In the genomic region with DNA sequence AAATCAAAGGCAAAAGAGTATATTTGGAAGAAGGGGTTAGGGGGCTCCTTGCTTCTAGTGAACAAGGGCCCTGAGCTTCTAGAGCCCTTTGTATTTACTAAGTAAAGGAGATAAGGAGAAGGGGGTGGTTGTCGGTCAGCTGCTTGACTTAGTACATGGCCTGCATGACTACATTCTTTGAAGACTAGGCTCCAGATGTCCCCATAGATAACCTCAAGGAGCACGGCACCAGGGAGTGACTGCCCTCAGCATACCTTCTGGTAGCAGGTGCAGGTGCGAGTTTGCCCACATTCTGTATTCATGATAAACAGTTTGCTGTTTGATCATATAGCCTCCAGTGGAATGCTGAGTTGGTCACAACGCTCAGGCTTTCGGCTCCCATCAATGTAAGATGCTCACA, we compare ENCODE assay signal across 6 cellular contexts. TPM values are rescaled to one million over a fixed set of nuclear protein-coding genes. Genes with fewer than 3 reads are reported as not detected.
DNase-seq lines count a peak whose midpoint lies in the region; ATAC-seq, FAIRE-seq and TF ChIP-seq lines count a peak whose summit lies in the region.
"Not testable (repeated sequence)": the region's sequence is repeated elsewhere in the genome, so short reads cannot be mapped to it uniquely, and the experiment has no call there.

No MANE protein-coding gene starts in this region.

- peaks cover 30% of the 10 kb centered on the region for H3K4me1 Mint-ChIP-seq in Caco-2 (ENCODE audit: low read depth, unreplicated experiment)

- not testable (repeated sequence) for H3K9ac ChIP-seq in K562 (ENCODE audit: insufficient read depth in 1 of 2, low read depth in 2 of 2, low read length in 2 of 2); trophoblast cell (ENCODE audit: low read length)

- not testable (repeated sequence) for H3K4me3 ChIP-seq in Caco-2 (ENCODE audit: low read depth, low read length); PC-9; K562; lower lobe of right lung; trophoblast cell (ENCODE audit: low read depth, low read length); stomach

- peaks cover 26% of the 10 kb centered on the region for H3K36me3 Mint-ChIP-seq in Caco-2 (ENCODE audit: insufficient read depth, unreplicated experiment)

- peaks cover 12% of the 10 kb centered on the region for H3K9me3 Mint-ChIP-seq in Caco-2 (ENCODE audit: unreplicated experiment)

- H3K79me1 ChIP-seq in trophoblast cell (ENCODE audit: low read length): not testable (repeated sequence)

- not testable (repeated sequence) for H4K8ac ChIP-seq in trophoblast cell (ENCODE audit: low read depth, low read length)

- POLR2A ChIA-PET in Caco-2 (lab: Charles Lee) (interaction anchor here (0.6 to 1.5 kb wide), 5 partner anchors 14 to 217 kb away, joined by 3 to 8 read pairs (median 6); no protein-coding TSS in a partner anchor), PC-9 (lab: Charles Lee; ENCODE audit: unreplicated experiment) (interaction anchor here (0.6 kb wide), 1 partner anchor 14 kb away, joined by 3 read pairs; no protein-coding TSS in a partner anchor), K562 (lab: Yijun Ruan, JAX) (interaction anchor here (1.3 kb wide), 1 partner anchor 53 kb away, joined by 3 read pairs; no protein-coding TSS in a partner anchor)

- not testable (repeated sequence) for TF ChIP-seq EP300 in K562 (IDR thresholded peaks at IDR 0.05; ENCODE audit: low read length); stomach (IDR thresholded peaks at IDR 0.05)

- not testable (repeated sequence) for H3K4ac ChIP-seq in trophoblast cell (ENCODE audit: low read depth, low read length)

- peaks cover 14% of the 10 kb centered on the region for H3K9me3 ChIP-seq in Caco-2
- not testable (repeated sequence) for H3K9me3 ChIP-seq in PC-9 (ENCODE audit: insufficient read depth, low read depth); K562 (replicated peaks; ENCODE audit: control insufficient read depth, insufficient read depth, low read depth, low read length); lower lobe of right lung; trophoblast cell (ENCODE audit: insufficient read depth, low read depth, low read length); stomach

- TF ChIP-seq POLR2A in K562 (conservative IDR thresholded peaks at IDR 0.05); stomach (IDR thresholded peaks at IDR 0.05): not testable (repeated sequence)

- in situ Hi-C loops in K562 (cut with MboI): not testable (repeated sequence)

- H2BK5ac ChIP-seq in trophoblast cell (ENCODE audit: low read depth, low read length, poor library complexity): not testable (repeated sequence)

- peak overlapping the region; percentile 56 for H3K27ac ChIP-seq in PC-9
- not testable (repeated sequence) for H3K27ac ChIP-seq in K562 (ENCODE audit: extremely low read depth, low read depth, low read length); trophoblast cell (ENCODE audit: low read depth, low read length)
- H3K27ac ChIP-seq in lower lobe of right lung: peak overlapping the region; percentile 18
- peak overlapping the region; percentile 48 to 71 (median 62) for H3K27ac ChIP-seq in stomach

- 35% methylated on average over 5 of the region's 5 CpGs for WGBS in K562 (ENCODE audit: insufficient coverage, low coverage, missing lambda C conversion rate)
- WGBS in trophoblast cell (ENCODE audit: extremely low coverage, insufficient coverage, insufficient read length): no CpG with 5 or more reads among the region's 5 CpGs
- 34 to 73% (median 55%) methylated on average over 5 of the region's 5 CpGs for WGBS in stomach, 5 donors

- peaks cover 20% of the 10 kb centered on the region; the same call in 1 of the 2 replicates for H3F3A ChIP-seq in PC-9 (ENCODE audit: insufficient read depth, low read depth)

- H3K4me2 ChIP-seq in PC-9: peak overlapping the region; percentile 27
- not testable (repeated sequence) for H3K4me2 ChIP-seq in K562 (ENCODE audit: insufficient read depth, low read length); trophoblast cell (ENCODE audit: low read length)

- not testable (repeated sequence) for H2AK5ac ChIP-seq in trophoblast cell (ENCODE audit: low read length)

- not testable (repeated sequence) for H3K36me3 ChIP-seq in Caco-2 (ENCODE audit: control insufficient read depth, insufficient read depth, low read length); PC-9 (ENCODE audit: low read depth); K562 (ENCODE audit: control insufficient read depth, insufficient read depth, low read length); lower lobe of right lung; trophoblast cell (ENCODE audit: control insufficient read depth in 1 of 2, insufficient read depth in 2 of 2, low read length in 2 of 2); stomach

- not testable (repeated sequence) for H4K12ac ChIP-seq in trophoblast cell (ENCODE audit: low read depth, low read length)

- H3K4me3 Mint-ChIP-seq in Caco-2 (ENCODE audit: unreplicated experiment): not testable (repeated sequence)

- BruUV-seq in Caco-2 (replicated peaks; lab: Mats Ljungman, UMichigan); PC-9 (replicated peaks; lab: Mats Ljungman, UMichigan); K562 (replicated peaks; lab: Mats Ljungman, UMichigan): not testable (repeated sequence)

- not testable (repeated sequence) for H2AFZ ChIP-seq in PC-9; K562 (ENCODE audit: low read depth, low read length); trophoblast cell (ENCODE audit: insufficient read depth, low read length, poor library complexity)

- H4K20me1 ChIP-seq in PC-9 (ENCODE audit: insufficient read depth); K562 (replicated peaks; ENCODE audit: control insufficient read depth, insufficient read depth, low read length): not testable (repeated sequence)

- not testable (repeated sequence) for H3K9me2 ChIP-seq in PC-9 (ENCODE audit: insufficient read depth)

- H3K18ac ChIP-seq in trophoblast cell (ENCODE audit: low read length): not testable (repeated sequence)

- FAIRE-seq in K562 (lab: Jason Lieb, UNC): not testable (repeated sequence)

- peak overlapping the region; percentile 79 for H3K27ac Mint-ChIP-seq in Caco-2 (ENCODE audit: unreplicated experiment)

- not testable (repeated sequence) for H4K91ac ChIP-seq in trophoblast cell (ENCODE audit: low read depth, low read length)

- DNase-seq in Caco-2: peak; percentile 91 to 96
- peak; percentile 72 to 99 for DNase-seq in PC-9
- DNase-seq in K562 (ENCODE audit: extremely low read depth in 1 of 4, low spot score in 3 of 4): peak in 1 of 4 experiments; percentile 53
- not testable (repeated sequence) for DNase-seq in lower lobe of right lung
- DNase-seq in trophoblast cell: peak; percentile 91 to 95
- peak; percentile 84 for DNase-seq in stomach

- H3K79me2 ChIP-seq in PC-9 (ENCODE audit: low read depth); K562 (ENCODE audit: control insufficient read depth, insufficient read depth, low read length); trophoblast cell (ENCODE audit: control insufficient read depth, insufficient read depth, low read length, poor library complexity): not testable (repeated sequence)

- not testable (repeated sequence) for H2BK12ac ChIP-seq in trophoblast cell (ENCODE audit: low read length)

- H3K27me3 ChIP-seq in Caco-2 (replicated peaks; ENCODE audit: control insufficient read depth, insufficient read depth, low read length); PC-9 (ENCODE audit: insufficient read depth, low read depth); K562 (ENCODE audit: control insufficient read depth in 2 of 2, insufficient read depth in 2 of 2, low read length in 2 of 2); lower lobe of right lung (ENCODE audit: low read depth); trophoblast cell (ENCODE audit: insufficient read depth, low read length); stomach: not testable (repeated sequence)

- not testable (repeated sequence) for H3K14ac ChIP-seq in trophoblast cell (ENCODE audit: low read length)

- not testable (repeated sequence) for H3K23ac ChIP-seq in trophoblast cell (ENCODE audit: low read length)

- H3K4me1 ChIP-seq in Caco-2 (peaks cover 38% of the 10 kb centered on the region), PC-9 (replicated peaks; ENCODE audit: insufficient read depth) (peaks cover 38% of the 10 kb centered on the region), lower lobe of right lung (peaks cover 23% of the 10 kb centered on the region), stomach (peaks cover 20 to 42% (median 32%) of the 10 kb centered on the region in 4 donors)
- H3K4me1 ChIP-seq in K562 (replicated peaks in 1 of 2; ENCODE audit: control insufficient read depth in 2 of 2, insufficient read depth in 2 of 2, low read length in 2 of 2); trophoblast cell (ENCODE audit: control insufficient read depth in 1 of 2, insufficient read depth in 2 of 2, low read length in 2 of 2): not testable (repeated sequence)

- not testable (repeated sequence) for TF ChIP-seq CTCF in Caco-2 (IDR thresholded peaks at IDR 0.05; ENCODE audit: insufficient read depth in 1 of 2, low read depth in 1 of 2, low read length in 1 of 2, severe bottlenecking in 1 of 2, unreplicated experiment in 1 of 2); PC-9 (conservative IDR thresholded peaks at IDR 0.05); K562 (IDR thresholded peaks at IDR 0.05 in 2 of 3, conservative IDR thresholded peaks at IDR 0.05 in 1 of 3; ENCODE audit: insufficient read depth in 2 of 3, low read depth in 1 of 3, low read length in 3 of 3); lower lobe of right lung (IDR thresholded peaks at IDR 0.05); stomach (IDR thresholded peaks at IDR 0.05)

- CTCF ChIA-PET in Caco-2 (lab: Charles Lee): interaction anchor here (0.6 to 1.5 kb wide), 7 partner anchors 9 to 594 kb away, joined by 3 to 14 read pairs (median 6); no protein-coding TSS in a partner anchor
- CTCF ChIA-PET in PC-9 (lab: Charles Lee); K562 (lab: Yijun Ruan, JAX; ENCODE audit: low intra/inter-chr PET ratio): not testable (repeated sequence)

- not testable (repeated sequence) for H3K9me1 ChIP-seq in K562 (ENCODE audit: control insufficient read depth, insufficient read depth, low read length)

- ATAC-seq in K562 (peak; percentile 59), lower lobe of right lung (peak; percentile 58 to 65)

- H2BK120ac ChIP-seq in trophoblast cell (ENCODE audit: insufficient read depth, low read length, poor library complexity): not testable (repeated sequence)

- TF ChIP-seq RAD21 in K562 (CRISPR knock-in tag; conservative IDR thresholded peaks at IDR 0.05 in 1 of 2, IDR thresholded peaks at IDR 0.05 in 1 of 2): not testable (repeated sequence)

- not testable (repeated sequence) for H3K27me3 Mint-ChIP-seq in Caco-2 (ENCODE audit: insufficient read depth, unreplicated experiment)

- intact Hi-C loops in Caco-2 (cut with micrococcal nuclease; ENCODE audit: unreplicated experiment): loop anchor here (1.0 kb wide), 2 partner anchors 13 to 24 kb away; no protein-coding TSS in a partner anchor
- intact Hi-C loops in PC-9 (cut with micrococcal nuclease; ENCODE audit: unreplicated experiment): loop anchor here (2.0 kb wide), 1 partner anchor 14 kb away; no protein-coding TSS in a partner anchor
- intact Hi-C loops in K562 (cut with micrococcal nuclease); lower lobe of right lung (cut with DNase I); stomach (cut with DNase I; ENCODE audit: low total_unique reads): not testable (repeated sequence)

RNA-seq across cellular contexts. Expression of gene ARRB1, which starts 15.4 kb away (rescaled TPM):
- total RNA-seq in Caco-2 (2022): 115 and 116 TPM in 2 replicates
- 31.8 and 43.6 TPM in 2 replicates for total RNA-seq in PC-9 (2021)
- total RNA-seq in K562 (2011; cell fraction: chromatin; rRNA removed; ENCODE audit: low replicate concordance): 58.4 and 169 TPM in 2 replicates
- 93.3 and 107 TPM in 2 replicates for total RNA-seq in K562 (2011; cell fraction: nucleolus; rRNA removed)
- 70.8 and 73.7 TPM in 2 replicates for total RNA-seq in K562 (2011; cell fraction: nucleoplasm; rRNA removed)
- total RNA-seq in K562 (2014; rRNA removed): 21.8 and 27.6 TPM in 2 replicates
- total RNA-seq in K562 (2014; rRNA removed; fragmentation: Illumina TruSeq; extraction: Trizol): 22.9 and 28.5 TPM in 2 replicates
- 41.7 and 43.5 TPM in 2 replicates for total RNA-seq in K562 (2015; rRNA removed; fragmentation: Illumina TruSeq; extraction: Trizol)
- 43.6 and 45.4 TPM in 2 replicates for total RNA-seq in K562 (2021)
- 26.2 and 30.8 TPM in 2 replicates for polyA plus RNA-seq in K562 (2011; rRNA removed)
- polyA plus RNA-seq in K562 (2011; cell fraction: cytosol; rRNA removed): 28.6 and 44.2 TPM in 2 replicates
- polyA plus RNA-seq in K562 (2011; cell fraction: nucleus; rRNA removed): 30.8 and 44.9 TPM in 2 replicates
- polyA plus RNA-seq in K562 (2012): 33.4 and 35.1 TPM in 2 replicates
- 35.6 and 38.4 TPM in 2 replicates for polyA plus RNA-seq in K562 (2014; fragmentation: Illumina TruSeq; extraction: Trizol)
- polyA plus RNA-seq in K562 (2014; fragmentation: Nextera tagmentation; extraction: Ambion mirVana): 10 to 100 TPM in 1 of 2 experiments, 1 to 10 TPM in 1; 6.6 to 13.1 TPM
- 24.2 and 30.6 TPM in 2 replicates for polyA plus RNA-seq in K562 (2014; rRNA removed)
- 80.3 and 121 TPM in 2 replicates for polyA minus RNA-seq in K562 (2011; rRNA and poly(A)+ RNA removed)
- 31.7 and 45.7 TPM in 2 replicates for polyA minus RNA-seq in K562 (2011; cell fraction: cytosol; rRNA and poly(A)+ RNA removed)
- polyA minus RNA-seq in K562 (2011; cell fraction: nucleus; rRNA and poly(A)+ RNA removed): 63.5 and 65.3 TPM in 2 replicates
- total RNA-seq in lower lobe of right lung: 187 TPM
- 34.1 and 34.7 TPM in 2 replicates for polyA plus RNA-seq in trophoblast cell (2013)
- 100 to 1,000 TPM in 1 of 5 donors, 10 to 100 TPM in 4; 44.3 to 151 (median 76.5) TPM for total RNA-seq in stomach
- 10 to 100 TPM; 18.0 to 41.2 (median 33.2) TPM for polyA plus RNA-seq in stomach

RNA-seq across cellular contexts. Expression of gene RPS3, which starts 32.5 kb away (rescaled TPM):
- total RNA-seq in Caco-2 (2022) (6,280 and 6,333 TPM in 2 replicates), PC-9 (2021) (3,914 and 4,011 TPM in 2 replicates), K562 (2014; rRNA removed) (2,700 and 3,102 TPM in 2 replicates), K562 (2014; rRNA removed; fragmentation: Illumina TruSeq; extraction: Trizol) (3,530 and 3,738 TPM in 2 replicates), K562 (2015; rRNA removed; fragmentation: Illumina TruSeq; extraction: Trizol) (3,411 and 3,679 TPM in 2 replicates), K562 (2021) (3,592 and 3,622 TPM in 2 replicates), lower lobe of right lung (1,761 TPM), stomach (1,000 to 10,000 TPM in 3 of 5 donors, 100 to 1,000 TPM in 2; 607 to 1,681 (median 1,272) TPM)
- 368 and 416 TPM in 2 replicates for total RNA-seq in K562 (2011; cell fraction: chromatin; rRNA removed; ENCODE audit: low replicate concordance)
- total RNA-seq in K562 (2011; cell fraction: nucleolus; rRNA removed): 577 and 735 TPM in 2 replicates
- 828 and 1,575 TPM in 2 replicates for total RNA-seq in K562 (2011; cell fraction: nucleoplasm; rRNA removed)
- polyA plus RNA-seq in K562 (2011; rRNA removed) (3,472 and 4,261 TPM in 2 replicates), K562 (2014; fragmentation: Illumina TruSeq; extraction: Trizol) (4,042 and 4,231 TPM in 2 replicates), K562 (2014; fragmentation: Nextera tagmentation; extraction: Ambion mirVana) (1,000 to 10,000 TPM; 5,693 to 5,771 TPM), K562 (2014; rRNA removed) (3,097 and 3,731 TPM in 2 replicates), stomach (1,000 to 10,000 TPM; 2,719 to 3,770 (median 2,836) TPM)
- 3,466 and 4,968 TPM in 2 replicates for polyA plus RNA-seq in K562 (2011; cell fraction: cytosol; rRNA removed)
- polyA plus RNA-seq in K562 (2011; cell fraction: nucleus; rRNA removed): 1,428 and 2,203 TPM in 2 replicates
- polyA plus RNA-seq in K562 (2012): 4,980 and 5,479 TPM in 2 replicates
- 1,903 and 2,025 TPM in 2 replicates for polyA minus RNA-seq in K562 (2011; rRNA and poly(A)+ RNA removed)
- 774 and 918 TPM in 2 replicates for polyA minus RNA-seq in K562 (2011; cell fraction: cytosol; rRNA and poly(A)+ RNA removed)
- polyA minus RNA-seq in K562 (2011; cell fraction: nucleus; rRNA and poly(A)+ RNA removed): 197 and 395 TPM in 2 replicates
- 4,211 and 4,337 TPM in 2 replicates for polyA plus RNA-seq in trophoblast cell (2013)
